ENCODE assay signal across 16 cellular contexts in genomic region chr2:106561356-106561755, GRCh38.
DNase-seq lines count a peak whose midpoint lies in the region; ATAC-seq, FAIRE-seq and TF ChIP-seq lines count a peak whose summit lies in the region.
"Had no signal": no experiment of that assay in that cellular context is flagged by ENCODE, and none has a peak within 500 bp of the region (broad histone marks: within the 10 kb centered on the region; RNA-seq: fewer than 3 reads in every experiment).

No MANE protein-coding gene starts in this region.

- H3K79me2 ChIP-seq in H1 (ENCODE audit: control insufficient read depth in 1 of 2, insufficient read depth in 2 of 2, low read length in 2 of 2): no peaks in the 10 kb centered on the region

- peaks cover 0 to 8% (median 0%) of the 10 kb centered on the region in 11 donors for H3K9me3 Mint-ChIP-seq in naive thymus-derived CD4-positive, alpha-beta T cell
- H3K9me3 Mint-ChIP-seq: activated naive CD4-positive, alpha-beta T cell treated with anti-CD3 and anti-CD28 coated beads for 36 hours had no signal

- TF ChIP-seq CTCF in right atrium auricular region (IDR thresholded peaks at IDR 0.05): no peak
- TF ChIP-seq CTCF in H1 (IDR thresholded peaks at IDR 0.05; ENCODE audit: control extremely low read depth in 1 of 3, insufficient read depth in 1 of 3, low read depth in 1 of 3, low read length in 3 of 3): no peak

- no peaks in the 10 kb centered on the region; the same call in 1 of the 2 replicates for H3K23me2 ChIP-seq in H1 (ENCODE audit: low read depth, low read length)

- no peaks in the 10 kb centered on the region for H4K20me1 ChIP-seq in H1 (replicated peaks in 1 of 2; ENCODE audit: control insufficient read depth in 1 of 2, insufficient read depth in 2 of 2, low read length in 2 of 2)

- H3K27me3 ChIP-seq in right atrium auricular region (no peaks in the 10 kb centered on the region), H1 (replicated peaks in 1 of 4; ENCODE audit: control insufficient read depth in 3 of 4, extremely low read depth in 1 of 4, insufficient read depth in 3 of 4, low read length in 3 of 4) (no peaks in the 10 kb centered on the region), aorta (ENCODE audit: control insufficient read depth in 1 of 2, insufficient read depth in 2 of 2, low read length in 1 of 2) (no peaks in the 10 kb centered on the region)
- H3K27me3 ChIP-seq in naive thymus-derived CD4-positive, alpha-beta T cell (ENCODE audit: control insufficient read depth in 2 of 2, insufficient read depth in 2 of 2, low read length in 2 of 2): no peaks in the 10 kb centered on the region
- H3K27me3 ChIP-seq: dorsolateral prefrontal cortex had no signal

- CTCF ChIA-PET in H1 (lab: Charles Lee; ENCODE audit: partially characterized antibody): interaction anchor here (1.0 to 11.5 kb wide), 6 partner anchors 8 to 456 kb away, joined by 3 to 330 read pairs (median 20); no protein-coding TSS in a partner anchor
- CTCF ChIA-PET in naive thymus-derived CD4-positive, alpha-beta T cell (lab: Charles Lee): no interaction called here

- H3K27ac Mint-ChIP-seq in naive thymus-derived CD4-positive, alpha-beta T cell: no peak overlapping the region
- H3K27ac Mint-ChIP-seq: activated naive CD4-positive, alpha-beta T cell treated with anti-CD3 and anti-CD28 coated beads for 36 hours; CD4-positive, alpha-beta memory T cell had no signal

- H3K56ac ChIP-seq in H1 (replicated peaks; ENCODE audit: insufficient read length, low read depth, low read length): no peak overlapping the region

- no peak overlapping the region for H3K4ac ChIP-seq in H1 (replicated peaks; ENCODE audit: insufficient read length, low read depth, low read length)

- no peak overlapping the region for H2BK120ac ChIP-seq in H1 (replicated peaks; ENCODE audit: low read depth, low read length)

- ATAC-seq in Right ventricle myocardium inferior (peak; percentile 91), aorta (ENCODE audit: low FRiP score) (peak; percentile 54)
- ATAC-seq in naive thymus-derived CD4-positive, alpha-beta T cell: peak; percentile 31
- ATAC-seq: K562 had no signal

- WGBS in H1 (ENCODE audit: extremely low coverage in 1 of 2, insufficient coverage in 1 of 2, insufficient read length in 1 of 2, insufficient replicate concordance in 2 of 2, low coverage in 1 of 2, low lambda C conversion rate in 2 of 2, missing lambda C conversion rate in 1 of 2), 2 experiments: 94% methylated on average over 8 of the region's 8 CpGs; no CpG with 5 or more reads in 1 of the 2 experiments
- 43 to 48% methylated on average over 8 of the region's 8 CpGs for WGBS in aorta, 2 donors

- no peak overlapping the region for H4K91ac ChIP-seq in H1 (replicated peaks; ENCODE audit: insufficient read length, low read length)

- H3K36me3 Mint-ChIP-seq in naive thymus-derived CD4-positive, alpha-beta T cell: peaks cover 0 to 5% (median 0%) of the 10 kb centered on the region in 5 donors
- H3K36me3 Mint-ChIP-seq: CD4-positive, alpha-beta memory T cell had no signal

- FAIRE-seq in H1 (lab: Jason Lieb, UNC): no peak
- FAIRE-seq: K562, urothelium cell line had no signal

- no peak overlapping the region for H2BK5ac ChIP-seq in H1 (ENCODE audit: low read depth, low read length)

- H2BK20ac ChIP-seq in H1 (ENCODE audit: low read length): no peak overlapping the region

- peak overlapping the region; percentile 22; the same call in 1 of the 2 replicates for H2AFZ ChIP-seq in H1 (ENCODE audit: low read length)

- H3K4me3 Mint-ChIP-seq in naive thymus-derived CD4-positive, alpha-beta T cell: no peak overlapping the region
- H3K4me3 Mint-ChIP-seq: activated naive CD4-positive, alpha-beta T cell treated with anti-CD3 and anti-CD28 coated beads for 36 hours; CD4-positive, alpha-beta memory T cell; naive B cell had no signal

- no peak overlapping the region for H3K14ac ChIP-seq in H1 (ENCODE audit: insufficient read length)

- no peak overlapping the region for H3K4me2 ChIP-seq in H1 (ENCODE audit: insufficient read depth in 1 of 2, low read depth in 2 of 2, low read length in 2 of 2)

- no peak for TF ChIP-seq POLR2A in H1 (IDR thresholded peaks at IDR 0.05; ENCODE audit: control extremely low read depth in 1 of 2, low read depth in 2 of 2, low read length in 2 of 2)

- intact Hi-C loops in Right ventricle myocardium inferior (cut with DNase I) (no loop called here), aorta (cut with DNase I) (no loop called here)
- intact Hi-C loops in naive thymus-derived CD4-positive, alpha-beta T cell (cut with micrococcal nuclease): no loop called here

- H3K27me3 Mint-ChIP-seq in naive thymus-derived CD4-positive, alpha-beta T cell: peaks cover 0 to 7% (median 5%) of the 10 kb centered on the region in 5 donors

- no peak for TF ChIP-seq EP300 in H1 (IDR thresholded peaks at IDR 0.05; ENCODE audit: borderline replicate concordance in 1 of 2, low read depth in 2 of 2, low read length in 2 of 2)

- no peak for TF ChIP-seq RAD21 in H1 (IDR thresholded peaks at IDR 0.05 in 1 of 2, conservative IDR thresholded peaks at IDR 0.05 in 1 of 2; ENCODE audit: low read depth in 2 of 2, low read length in 2 of 2)

- DNase-seq in Right ventricle myocardium inferior (ENCODE audit: missing footprints) (peak; percentile 78), right atrium auricular region (ENCODE audit: low spot score) (no peak), H1 (ENCODE audit: low read depth in 1 of 2, low spot score in 2 of 2) (no peak), aorta (peak in 1 of 2 donors; percentile 55), SKM-1 treated with dmso at 0.1 percent for 144 hours (lab: John Stamatoyannopoulos, UW; ENCODE audit: unreplicated experiment) (no peak), GM19240 (ENCODE audit: insufficient read length, low spot score) (no peak), SW 1271 (lab: John Stamatoyannopoulos, UW) (no peak)
- DNase-seq in naive thymus-derived CD4-positive, alpha-beta T cell: no peak
- DNase-seq: activated naive CD4-positive, alpha-beta T cell treated with anti-CD3 and anti-CD28 coated beads for 36 hours; CD4-positive, alpha-beta memory T cell; naive B cell; NCI-H226; stimulated activated naive CD4-positive, alpha-beta T cell had no signal

- no peaks in the 10 kb centered on the region for H3K79me1 ChIP-seq in H1 (ENCODE audit: low read depth, low read length)

- H3K4me1 ChIP-seq in right atrium auricular region (peaks cover 0 to 33% of the 10 kb centered on the region in 2 donors), H1 (replicated peaks in 1 of 4; ENCODE audit: control insufficient read depth in 3 of 4, insufficient read depth in 4 of 4, low read length in 3 of 4) (no peaks in the 10 kb centered on the region; a peak in 1 of 7 replicates), aorta (ENCODE audit: control insufficient read depth in 1 of 2, insufficient read depth in 2 of 2, low read length in 2 of 2) (peaks cover 0 to 2% of the 10 kb centered on the region in 2 donors)
- H3K4me1 ChIP-seq in naive thymus-derived CD4-positive, alpha-beta T cell (ENCODE audit: control insufficient read depth in 2 of 2, insufficient read depth in 2 of 2, low read length in 2 of 2): peaks cover 0 to 15% of the 10 kb centered on the region in 2 donors

- H3K36me3 ChIP-seq in right atrium auricular region (no peaks in the 10 kb centered on the region), H1 (ENCODE audit: control insufficient read depth in 2 of 4, insufficient read depth in 4 of 4, low read length in 3 of 4) (no peaks in the 10 kb centered on the region), aorta (ENCODE audit: control insufficient read depth in 1 of 2, insufficient read depth in 2 of 2, low read length in 1 of 2) (no peaks in the 10 kb centered on the region)
- no peaks in the 10 kb centered on the region for H3K36me3 ChIP-seq in naive thymus-derived CD4-positive, alpha-beta T cell (ENCODE audit: control insufficient read depth in 2 of 3, insufficient read depth in 3 of 3, low read length in 3 of 3)

- no peaks in the 10 kb centered on the region for H3K9me3 ChIP-seq in right atrium auricular region
- H3K9me3 ChIP-seq in H1 (ENCODE audit: insufficient read depth in 2 of 2, low read depth in 1 of 2, low read length in 1 of 2): peaks cover 3 to 7% of the 10 kb centered on the region in 2 experiments; a peak in 3 of 4 replicates
- no peaks in the 10 kb centered on the region for H3K9me3 ChIP-seq in naive thymus-derived CD4-positive, alpha-beta T cell (ENCODE audit: control insufficient read depth in 2 of 3, low read length in 3 of 3)
- no peaks in the 10 kb centered on the region for H3K9me3 ChIP-seq in aorta (ENCODE audit: control insufficient read depth, low read length)

- H2AK5ac ChIP-seq in H1 (ENCODE audit: low read depth, low read length): no peak overlapping the region

- H3K23ac ChIP-seq in H1 (ENCODE audit: insufficient read length): no peak overlapping the region

- H3K27ac ChIP-seq in right atrium auricular region (peak overlapping the region in 1 of 2 donors; percentile 62), H1 (ENCODE audit: low read depth, low read length) (no peak overlapping the region), aorta (ENCODE audit: low read depth in 1 of 2, low read length in 2 of 2) (no peak overlapping the region)
- no peak overlapping the region for H3K27ac ChIP-seq in naive thymus-derived CD4-positive, alpha-beta T cell (ENCODE audit: low read depth, low read length)

- no peak overlapping the region for H3K4me3 ChIP-seq in right atrium auricular region
- H3K4me3 ChIP-seq in H1 (ENCODE audit: extremely low read depth in 1 of 4, insufficient read depth in 2 of 4, low read depth in 3 of 4, low read length in 4 of 4): no peak overlapping the region
- H3K4me3 ChIP-seq in naive thymus-derived CD4-positive, alpha-beta T cell (ENCODE audit: low read length): no peak overlapping the region
- H3K4me3 ChIP-seq in aorta (ENCODE audit: low read length in 2 of 2): no peak overlapping the region
- H3K4me3 ChIP-seq: dorsolateral prefrontal cortex, K562 had no signal

- no peak overlapping the region for H3K18ac ChIP-seq in H1 (ENCODE audit: extremely low read depth, low read length)

- no peak overlapping the region for H3K9ac ChIP-seq in H1 (replicated peaks in 1 of 4; ENCODE audit: extremely low read depth in 1 of 4, low read depth in 3 of 4, low read length in 3 of 4)

- H4K8ac ChIP-seq in H1 (ENCODE audit: extremely low read depth, insufficient read depth, low read length): no peak overlapping the region

- POLR2A ChIA-PET in H1 (lab: Charles Lee; ENCODE audit: partially characterized antibody): no interaction called here
- POLR2A ChIA-PET in naive thymus-derived CD4-positive, alpha-beta T cell (lab: Charles Lee): no interaction called here

- H4K5ac ChIP-seq in H1 (ENCODE audit: insufficient read length, low read depth, low read length): no peak overlapping the region

- H2BK12ac ChIP-seq in H1 (ENCODE audit: low read depth, low read length): no peak overlapping the region

- no peak overlapping the region for H2BK15ac ChIP-seq in H1 (ENCODE audit: low read length)

- peaks cover 2 to 39% (median 31%) of the 10 kb centered on the region in 7 donors for H3K4me1 Mint-ChIP-seq in naive thymus-derived CD4-positive, alpha-beta T cell

TF ChIP-seq in H1, 55 proteins besides CTCF, POLR2A, EP300 and RAD21 (continues in another document):
- no peak for TF ChIP-seq BACH1 (IDR thresholded peaks at IDR 0.05; ENCODE audit: low read length)
- no peak for TF ChIP-seq YY1 (IDR thresholded peaks at IDR 0.05; ENCODE audit: low read depth, low read length)

Comparison
In these comparisons a context has a peak if more than half of its experiments do, and no peak if none do; other contexts are left out.
1. ATAC-seq: peak in every context shown above with its lines; median percentile 91 in Right ventricle myocardium inferior; 54 in aorta; 31 in naive thymus-derived CD4-positive, alpha-beta T cell.